ENCODE assay signal across 27 cellular contexts in the genomic region with DNA sequence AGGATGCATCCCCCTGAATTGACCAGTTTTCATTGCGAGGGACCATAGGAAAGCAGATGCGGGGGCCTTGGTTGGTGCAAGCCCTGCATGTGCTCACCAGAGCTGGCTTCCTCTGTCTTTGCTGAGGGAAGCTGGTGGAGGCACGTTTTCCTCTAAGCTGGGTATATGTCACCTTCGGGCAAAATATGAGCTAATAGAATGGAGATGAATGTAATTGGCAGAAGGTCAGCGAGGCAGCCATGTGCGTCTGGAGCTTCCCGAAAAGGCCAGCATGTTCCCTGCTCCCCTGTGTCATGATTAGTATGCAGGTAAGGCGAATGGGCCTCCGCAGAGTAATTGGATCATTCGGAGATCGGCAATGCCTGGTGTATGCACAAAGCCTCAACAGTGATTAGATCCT.
"Had no signal": no experiment of that assay in that cellular context is flagged by ENCODE, and none has a peak within 500 bp of the region (broad histone marks: within the 10 kb centered on the region; RNA-seq: fewer than 3 reads in every experiment).

No MANE protein-coding gene starts in this region.

- H3K36me3 Mint-ChIP-seq: immature natural killer cell; memory B cell; natural killer cell treated with Interleukin-12 subunit alpha and Interleukin-12 subunit beta and Interleukin-15 and Interleukin-18, amount 100 ng/mL, for 72 hours; stimulated activated effector memory CD8-positive, alpha-beta T cell treated with anti-CD3 and anti-CD28 coated beads, Interleukin-12 subunit alpha, Interleukin-12 subunit beta, amount 100 ng/mL, for 72 hours had no signal

- H3K79me2 ChIP-seq: parathyroid adenoma had no signal

- H3K4me3 Mint-ChIP-seq: dendritic cell treated with granulocyte-macrophage colony-stimulating factor and Interleukin-4, amounts not matched to agents 40 ng/mL and 50 ng/mL, for 4 days; endodermal cell; immature natural killer cell; memory B cell; naive B cell; natural killer cell treated with Interleukin-12 subunit alpha and Interleukin-12 subunit beta and Interleukin-15 and Interleukin-18, amount 100 ng/mL, for 72 hours; neural crest cell; stimulated activated effector memory CD8-positive, alpha-beta T cell treated with anti-CD3 and anti-CD28 coated beads, Interleukin-12 subunit alpha, Interleukin-12 subunit beta, amount 100 ng/mL, for 72 hours had no signal

- ATAC-seq: left lobe of liver; natural killer cell treated with Interleukin-12 subunit alpha and Interleukin-12 subunit beta and Interleukin-15 and Interleukin-18, amount 100 ng/mL, for 72 hours; sciatic nerve; stimulated activated effector memory CD8-positive, alpha-beta T cell treated with anti-CD3 and anti-CD28 coated beads, Interleukin-12 subunit alpha, Interleukin-12 subunit beta, amount 100 ng/mL, for 72 hours had no signal

- H3K27me3 Mint-ChIP-seq: dendritic cell treated with granulocyte-macrophage colony-stimulating factor and Interleukin-4, amounts not matched to agents 40 ng/mL and 50 ng/mL, for 4 days; memory B cell; naive B cell; natural killer cell treated with Interleukin-12 subunit alpha and Interleukin-12 subunit beta and Interleukin-15 and Interleukin-18, amount 100 ng/mL, for 72 hours had no signal

- H3K4me1 Mint-ChIP-seq: endodermal cell; immature natural killer cell; memory B cell; stimulated activated effector memory CD8-positive, alpha-beta T cell treated with anti-CD3 and anti-CD28 coated beads, Interleukin-12 subunit alpha, Interleukin-12 subunit beta, amount 100 ng/mL, for 72 hours had no signal

- H3K36me3 ChIP-seq: colonic mucosa, esophagus squamous epithelium, neutrophil, right atrium auricular region, stomach, thyroid gland, vagina had no signal

- H3K4me3 ChIP-seq: colonic mucosa, esophagus squamous epithelium, lung, mucosa of descending colon, right atrium auricular region, stomach, thyroid gland, vagina had no signal

- H3K27ac ChIP-seq: colonic mucosa, esophagus squamous epithelium, neutrophil, parathyroid adenoma, right atrium auricular region, stomach, thyroid gland, vagina had no signal

- DNase-seq: colonic mucosa; effector CD8-positive, alpha-beta T cell; endodermal cell; esophagus squamous epithelium; immature natural killer cell; islet precursor cell; mucosa of descending colon; naive B cell; stimulated activated CD4-positive, alpha-beta T cell treated with anti-CD3 and anti-CD28 coated beads, Interleukin-2, amount 100 ng/mL, for 24 hours; stimulated activated CD4-positive, alpha-beta T cell treated with anti-CD3 and anti-CD28 coated beads, Interleukin-4, amount 100 ng/mL, for 24 hours; stimulated activated naive CD4-positive, alpha-beta T cell treated with Interleukin-2 at 50 U/mL for 16 hours; stomach; thyroid gland; trophoblast cell had no signal

- H3K27ac Mint-ChIP-seq: dendritic cell treated with granulocyte-macrophage colony-stimulating factor and Interleukin-4, amounts not matched to agents 40 ng/mL and 50 ng/mL, for 4 days; endodermal cell; immature natural killer cell; memory B cell; natural killer cell treated with Interleukin-12 subunit alpha and Interleukin-12 subunit beta and Interleukin-15 and Interleukin-18, amount 100 ng/mL, for 72 hours; progenitor cell of endocrine pancreas; stimulated activated effector memory CD8-positive, alpha-beta T cell treated with anti-CD3 and anti-CD28 coated beads, Interleukin-12 subunit alpha, Interleukin-12 subunit beta, amount 100 ng/mL, for 72 hours had no signal

- H3K9me3 ChIP-seq: colonic mucosa, esophagus squamous epithelium, mucosa of descending colon, neutrophil, right atrium auricular region, thyroid gland, vagina had no signal

- H3K9ac ChIP-seq: parathyroid adenoma had no signal

- H2AFZ ChIP-seq: parathyroid adenoma had no signal

- H3K9me3 Mint-ChIP-seq: endodermal cell, neural crest cell had no signal

- H3K4me1 ChIP-seq: colonic mucosa, parathyroid adenoma, right atrium auricular region, stomach, thyroid gland, vagina had no signal

- H3K27me3 ChIP-seq: colonic mucosa, esophagus squamous epithelium, neutrophil, right atrium auricular region, stomach, thyroid gland, vagina had no signal
